In the genomic region with DNA sequence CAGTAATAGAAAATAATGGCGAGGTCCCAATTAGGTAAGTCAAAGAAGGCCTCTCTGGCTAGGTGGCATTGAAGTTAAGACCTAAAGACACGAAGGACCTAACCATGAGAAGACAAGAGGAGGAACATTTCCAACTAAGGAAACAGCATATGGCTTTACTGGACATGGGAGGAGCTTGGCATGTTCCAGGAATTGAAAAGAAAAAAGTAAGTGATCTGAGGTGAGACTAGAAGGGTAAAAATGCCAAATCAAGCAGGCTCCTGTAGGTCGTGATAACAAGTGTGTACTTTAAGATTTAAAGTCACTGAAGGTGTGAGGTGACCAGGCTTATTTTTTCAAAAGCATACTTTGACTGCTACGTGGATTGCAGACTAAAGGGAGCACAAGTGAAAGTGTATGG, we compare ENCODE assay signal across 8 cellular contexts.
"Had no signal": no experiment of that assay in that cellular context is flagged by ENCODE, and none has a peak within 500 bp of the region (broad histone marks: within the 10 kb centered on the region; RNA-seq: fewer than 3 reads in every experiment).

No MANE protein-coding gene starts in this region.

- ATAC-seq: GM23338 had no signal

- H3K4me1 Mint-ChIP-seq: H9 had no signal

- H3K4me3 ChIP-seq: GM23338 had no signal

- DNase-seq: H9, HCEC 1CT, IMR-90, KBM-7 had no signal

- FAIRE-seq: H1, H54, HTR-8/SVneo had no signal

- H3K27ac Mint-ChIP-seq: GM23338, H9 had no signal

- H3K4me3 Mint-ChIP-seq: GM23338, H9 had no signal
